In the genomic region with DNA sequence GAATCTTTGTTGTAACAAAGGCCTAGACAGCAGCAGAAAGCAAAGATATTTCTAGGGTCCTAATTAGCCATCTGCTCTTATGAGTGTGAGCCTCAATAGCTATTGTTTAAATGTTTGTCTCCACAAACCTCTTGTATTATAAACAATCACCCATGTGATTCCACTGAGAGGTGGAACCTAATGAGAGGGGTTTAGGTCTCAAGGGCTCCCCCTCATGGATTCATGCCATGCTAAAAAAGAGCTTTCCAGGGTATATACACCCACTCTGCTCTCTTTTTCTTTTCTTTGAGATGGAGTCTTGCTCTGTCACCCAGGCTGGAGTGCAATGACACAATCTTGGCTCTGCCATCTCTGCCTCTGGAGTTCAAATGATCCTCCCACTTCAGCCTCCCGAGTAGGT, we compare ENCODE assay signal across 9 cellular contexts.
DNase-seq lines count a peak whose midpoint lies in the region; ATAC-seq and TF ChIP-seq lines count a peak whose summit lies in the region.
"Had no signal": no experiment of that assay in that cellular context is flagged by ENCODE, and none has a peak within 500 bp of the region (broad histone marks: within the 10 kb centered on the region; RNA-seq: fewer than 3 reads in every experiment).

No MANE protein-coding gene starts in this region.

- peak; percentile 11 for DNase-seq in glomerular visceral epithelial cell (ENCODE audit: extremely low spot score)
- DNase-seq in activated effector memory CD4-positive, alpha-beta T cell treated with anti-CD3 and anti-CD28 coated beads, Interleukin-2, amount 50 U/mL, for 16 hours: no peak
- no peak for DNase-seq in NCI-H2196 (lab: John Stamatoyannopoulos, UW; ENCODE audit: unreplicated experiment)
- no peak for DNase-seq in NCI-H524 treated with DMSO at 0.1 percent for 48 hours (lab: John Stamatoyannopoulos, UW)
- DNase-seq in retina: no peak
- DNase-seq: stimulated activated CD4-positive, alpha-beta T cell treated with anti-CD3 and anti-CD28 coated beads, Interleukin-2, amount 100 ng/mL, for 48 hours had no signal

- TF ChIP-seq POLR2A in GM18505 (IDR thresholded peaks at IDR 0.05; ENCODE audit: borderline replicate concordance, extremely low read depth, insufficient read depth, insufficient read length): no peak

- ATAC-seq in GM18505 (IDR thresholded peaks at IDR 0.05; ENCODE audit: unreplicated experiment) (peak; percentile 53), GM21737 (IDR thresholded peaks at IDR 0.05; ENCODE audit: unreplicated experiment) (peak; percentile 57), HG03565 (IDR thresholded peaks at IDR 0.05; ENCODE audit: unreplicated experiment) (peak; percentile 56)
